Comparison of ENCODE assay signal across 10 cellular contexts in genomic region chr1:37472281-37472680, GRCh38. TPM values are rescaled to one million over a fixed set of nuclear protein-coding genes. Genes with fewer than 3 reads are reported as not detected.
A peak's percentile ranks its signal among the peaks of the same experiment; 100 is the strongest.
DNase-seq lines count a peak whose midpoint lies in the region; ATAC-seq and TF ChIP-seq lines count a peak whose summit lies in the region.
"Had no signal": no experiment of that assay in that cellular context is flagged by ENCODE, and none has a peak within 500 bp of the region (broad histone marks: within the 10 kb centered on the region; RNA-seq: fewer than 3 reads in every experiment).

No MANE protein-coding gene starts in this region.

- H3K9me3 Mint-ChIP-seq in activated T-cell treated with anti-CD3 and anti-CD28 coated beads, Interleukin-2, amount 50 U/mL, for 4 hours: no peaks in the 10 kb centered on the region

- no peak for TF ChIP-seq CTCF in tibial nerve (IDR thresholded peaks at IDR 0.05)

- TF ChIP-seq EP300 in tibial nerve (IDR thresholded peaks at IDR 0.05): no peak

- WGBS in mesodermal cell (ENCODE audit: insufficient coverage in 2 of 2), 2 experiments: 63 to 80% methylated on average over 3 to 6 of the region's 7 CpGs
- WGBS in tibial nerve, 2 donors: 68 to 77% methylated on average over 7 of the region's 7 CpGs

- peak overlapping the region; percentile 81 for H3K4me3 Mint-ChIP-seq in activated T-cell treated with anti-CD3 and anti-CD28 coated beads, Interleukin-2, amount 50 U/mL, for 4 hours

- H3K36me3 Mint-ChIP-seq in activated T-cell treated with anti-CD3 and anti-CD28 coated beads, Interleukin-2, amount 50 U/mL, for 4 hours (ENCODE audit: insufficient read depth): peaks cover 19% of the 10 kb centered on the region

- DNase-seq in activated T-cell treated with anti-CD3 and anti-CD28 coated beads, Interleukin-2, amount 50 U/mL, for 4 hours: no peak
- no peak for DNase-seq in activated T-cell treated with anti-CD3 and anti-CD28 coated beads, Interleukin-2, amount 50 U/mL, for 48 hours
- DNase-seq in astrocyte of the hippocampus (ENCODE audit: low read depth, low spot score): peak; percentile 61
- DNase-seq in tibial nerve (ENCODE audit: low spot score in 2 of 2): no peak
- DNase-seq in KG1 (lab: John Stamatoyannopoulos, UW): no peak
- DNase-seq: activated CD8-positive, alpha-beta memory T cell treated with anti-CD3 and anti-CD28 coated beads, Interleukin-2, amount 50 U/mL, for 48 hours; stimulated activated CD4-positive, alpha-beta T cell treated with anti-CD3 and anti-CD28 coated beads, Interleukin-4, amount 100 ng/mL, for 4 hours had no signal

- H3K4me1 ChIP-seq in mesodermal cell (ENCODE audit: control insufficient read depth, insufficient read depth, low read length, poor library complexity, severe bottlenecking): peaks cover 55% of the 10 kb centered on the region
- peaks cover 3 to 58% (median 49%) of the 10 kb centered on the region in 4 donors for H3K4me1 ChIP-seq in tibial nerve

- H3K9me3 ChIP-seq in mesodermal cell (ENCODE audit: control insufficient read depth, low read length) (no peaks in the 10 kb centered on the region), tibial nerve (no peaks in the 10 kb centered on the region)

- no peaks in the 10 kb centered on the region for H3K27me3 ChIP-seq in tibial nerve

- H3K27me3 Mint-ChIP-seq in activated T-cell treated with anti-CD3 and anti-CD28 coated beads, Interleukin-2, amount 50 U/mL, for 4 hours (ENCODE audit: low read depth): no peaks in the 10 kb centered on the region

- TF ChIP-seq POLR2A in tibial nerve (IDR thresholded peaks at IDR 0.05): no peak

- no peak overlapping the region for H3K4me3 ChIP-seq in mesodermal cell (ENCODE audit: extremely low read depth, insufficient read depth, low read length, poor library complexity, severe bottlenecking)
- no peak overlapping the region for H3K4me3 ChIP-seq in tibial nerve

- peaks cover 35% of the 10 kb centered on the region for H3K4me1 Mint-ChIP-seq in activated T-cell treated with anti-CD3 and anti-CD28 coated beads, Interleukin-2, amount 50 U/mL, for 4 hours (ENCODE audit: low read depth)

- ATAC-seq in activated T-cell treated with anti-CD3 and anti-CD28 coated beads, Interleukin-2, amount 50 U/mL, for 4 hours: no peak
- no peak for ATAC-seq in HG02885 (IDR thresholded peaks at IDR 0.05; ENCODE audit: poor library complexity, unreplicated experiment)
- no peak for ATAC-seq in activated CD4-positive, CD25-positive, alpha-beta regulatory T cell treated with anti-CD3 and anti-CD28 coated beads, Interleukin-2, amount 50 U/mL, for 24 hours

- H3K27ac ChIP-seq in mesodermal cell (ENCODE audit: low read depth, low read length, severe bottlenecking) (peak overlapping the region; percentile 86), tibial nerve (peak overlapping the region; percentile 39 to 98 (median 90))

- peaks cover 4% of the 10 kb centered on the region for H3K36me3 ChIP-seq in mesodermal cell (ENCODE audit: control insufficient read depth, insufficient read depth, low read length)
- peaks cover 0 to 4% (median 0%) of the 10 kb centered on the region in 3 donors for H3K36me3 ChIP-seq in tibial nerve

RNA-seq across cellular contexts. Expression of gene ZC3H12A, which starts 2.1 kb away (rescaled TPM):
- total RNA-seq in activated T-cell treated with anti-CD3 and anti-CD28 coated beads, Interleukin-2, amount 50 U/mL, for 4 hours: 10 to 100 TPM; 48.7 to 64.8 (median 59.8) TPM
- 7.3 TPM for polyA plus RNA-seq in mesodermal cell (2013, experiment 1 of 2)
- 5.1 TPM for polyA plus RNA-seq in mesodermal cell (2013, experiment 2 of 2)
- total RNA-seq in tibial nerve: 10 to 100 TPM in 3 of 4 donors, 1 to 10 TPM in 1; 7.9 to 15.7 (median 10.9) TPM

RNA-seq across cellular contexts. Expression of gene MEAF6, which starts 42.3 kb away (rescaled TPM):
- 100 to 1,000 TPM in 1 of 3 donors, 10 to 100 TPM in 2; 87.2 to 104 (median 95.6) TPM for total RNA-seq in activated T-cell treated with anti-CD3 and anti-CD28 coated beads, Interleukin-2, amount 50 U/mL, for 4 hours
- 57.2 TPM for polyA plus RNA-seq in mesodermal cell (2013, experiment 1 of 2)
- 58.4 TPM for polyA plus RNA-seq in mesodermal cell (2013, experiment 2 of 2)
- total RNA-seq in tibial nerve: 10 to 100 TPM; 33.3 to 59.4 (median 40.3) TPM
